Comparison of ENCODE assay signal across 1 cellular context in genomic region chr19:4557186-4557970, GRCh38.
TF ChIP-seq lines count a peak whose summit lies in the region.

No MANE protein-coding gene starts in this region.

TF ChIP-seq in K562, 482 proteins besides CTCF, POLR2A, EP300 and RAD21 (continued from another document and continues in another):
- TF ChIP-seq CHAMP1 (IDR thresholded peaks at IDR 0.05) (no peak), ZNF561 (CRISPR knock-in tag; conservative IDR thresholded peaks at IDR 0.05) (no peak), RB1 (IDR thresholded peaks at IDR 0.05; ENCODE audit: low read depth) (no peak), ETS2 (tag; IDR thresholded peaks at IDR 0.05; ENCODE audit: borderline replicate concordance, poor library complexity, severe bottlenecking) (no peak), U2AF2 (optimal IDR thresholded peaks at IDR 0.05; ENCODE audit: low read depth, low read length) (no peak), KHSRP (IDR thresholded peaks at IDR 0.05) (no peak), C11orf30 (IDR thresholded peaks at IDR 0.05; ENCODE audit: low read depth) (no peak), ZNF717 (CRISPR knock-in tag; IDR thresholded peaks at IDR 0.05) (no peak), DIDO1 (tag; IDR thresholded peaks at IDR 0.05; ENCODE audit: low read depth) (no peak), RBM25 (IDR thresholded peaks at IDR 0.05; ENCODE audit: low read depth, low read length, severe bottlenecking) (peak; percentile 71), ZNF324 (CRISPR knock-in tag; IDR thresholded peaks at IDR 0.05) (no peak), CSDE1 (IDR thresholded peaks at IDR 0.05) (no peak), HDAC6 (IDR thresholded peaks at IDR 0.05; ENCODE audit: low read depth, low read length) (no peak), ZBTB9 (CRISPR knock-in tag; IDR thresholded peaks at IDR 0.05) (no peak), ATF1 (CRISPR knock-in tag; IDR thresholded peaks at IDR 0.05) (no peak), ATF1 (tag; IDR thresholded peaks at IDR 0.05) (peak; percentile 50; the same call in 1 of the 2 replicates), ATF2 (CRISPR knock-in tag; IDR thresholded peaks at IDR 0.05) (no peak), TOE1 (IDR thresholded peaks at IDR 0.05; ENCODE audit: borderline replicate concordance) (no peak), TOE1 (CRISPR knock-in tag; IDR thresholded peaks at IDR 0.05; ENCODE audit: borderline replicate concordance, low read depth) (no peak), ADNP (tag; IDR thresholded peaks at IDR 0.05) (peak; percentile 77), ZNF316 (IDR thresholded peaks at IDR 0.05) (no peak), ZNF140 (CRISPR knock-in tag; IDR thresholded peaks at IDR 0.05) (no peak), ATF3 (IDR thresholded peaks at IDR 0.05) (no peak), ATF3 (CRISPR knock-in tag; conservative IDR thresholded peaks at IDR 0.05) (no peak), ZBTB1 (CRISPR knock-in tag; IDR thresholded peaks at IDR 0.05; ENCODE audit: borderline replicate concordance, low read depth) (no peak), DEAF1 (CRISPR knock-in tag; IDR thresholded peaks at IDR 0.05) (no peak), VEZF1 (CRISPR knock-in tag; IDR thresholded peaks at IDR 0.05) (peak; percentile 27; the same call in 1 of the 2 replicates), ZNF512 (tag; IDR thresholded peaks at IDR 0.05) (no peak), ZNF445 (CRISPR knock-in tag; IDR thresholded peaks at IDR 0.05; ENCODE audit: low read depth) (no peak), BRCA1 (IDR thresholded peaks at IDR 0.05) (no peak), BRCA1 (CRISPR knock-in tag; IDR thresholded peaks at IDR 0.05) (no peak), GTF2F1 (IDR thresholded peaks at IDR 0.05; ENCODE audit: low read depth, low read length) (no peak), ZNF644 (tag; IDR thresholded peaks at IDR 0.05; ENCODE audit: low read depth) (no peak), ZFP1 (CRISPR knock-in tag; IDR thresholded peaks at IDR 0.05) (no peak), ZNF79 (CRISPR knock-in tag; IDR thresholded peaks at IDR 0.05; ENCODE audit: low read depth) (no peak), ZZZ3 (IDR thresholded peaks at IDR 0.05) (no peak), ZKSCAN3 (CRISPR knock-in tag; IDR thresholded peaks at IDR 0.05) (no peak), TFAP4 (CRISPR knock-in tag; IDR thresholded peaks at IDR 0.05; ENCODE audit: borderline replicate concordance) (0 out of 2 replicates have a peak, but pooled peaks have one; percentile 12), HDAC1 (IDR thresholded peaks at IDR 0.05) (peak; percentile 57 to 74; a peak in 2 of 4 replicates), NFIX (CRISPR knock-in tag; IDR thresholded peaks at IDR 0.05; ENCODE audit: low read depth) (no peak), PRDM10 (IDR thresholded peaks at IDR 0.05; ENCODE audit: partially characterized antibody) (no peak), ZBED1 (IDR thresholded peaks at IDR 0.05) (no peak), TSC22D4 (tag; IDR thresholded peaks at IDR 0.05) (no peak), ZNF780A (CRISPR knock-in tag; IDR thresholded peaks at IDR 0.05) (no peak), HDGF (IDR thresholded peaks at IDR 0.05) (0 out of 2 replicates have a peak, but pooled peaks have one; percentile 23), NR3C1 (CRISPR knock-in tag; IDR thresholded peaks at IDR 0.05) (no peak), POLR2B (IDR thresholded peaks at IDR 0.05; ENCODE audit: low read depth, partially characterized antibody) (no peak), STAT6 (CRISPR knock-in tag; IDR thresholded peaks at IDR 0.05) (no peak), EWSR1 (IDR thresholded peaks at IDR 0.05; ENCODE audit: borderline replicate concordance, low read depth, partially characterized antibody) (no peak), BDP1 (IDR thresholded peaks at IDR 0.05; ENCODE audit: insufficient read depth, insufficient read length) (no peak), SETDB1 (IDR thresholded peaks at IDR 0.05; ENCODE audit: low read length) (no peak), NFE2L1 (tag; IDR thresholded peaks at IDR 0.05; ENCODE audit: borderline replicate concordance, low read depth) (no peak), RFX1 (IDR thresholded peaks at IDR 0.05) (no peak)
